Comparison of ENCODE assay signal across 14 cellular contexts in genomic region chrX:30883141-30883540, GRCh38.
"Had no signal": no experiment of that assay in that cellular context is flagged by ENCODE, and none has a peak within 500 bp of the region (broad histone marks: within the 10 kb centered on the region; RNA-seq: fewer than 3 reads in every experiment).

No MANE protein-coding gene starts in this region.

- H3K27me3 ChIP-seq: sigmoid colon had no signal

- H3K36me3 ChIP-seq: lower lobe of right lung, sigmoid colon, tibial nerve had no signal

- H3K9me3 ChIP-seq: lower lobe of right lung, sigmoid colon, tibial nerve had no signal

- H3K9me3 Mint-ChIP-seq: memory B cell, natural killer cell had no signal

- H3K4me3 Mint-ChIP-seq: memory B cell, mesothelial cell of epicardium, natural killer cell, neural crest cell had no signal

- H3K27ac Mint-ChIP-seq: memory B cell, mesothelial cell of epicardium, natural killer cell had no signal

- H3K27ac ChIP-seq: lower lobe of right lung, sigmoid colon, tibial nerve had no signal

- H3K36me3 Mint-ChIP-seq: mesothelial cell of epicardium, natural killer cell had no signal

- H3K4me3 ChIP-seq: lower lobe of right lung, sigmoid colon, tibial nerve had no signal

- ATAC-seq: esophagus mucosa, left lobe of liver, lower lobe of right lung, natural killer cell had no signal

- H3K27me3 Mint-ChIP-seq: memory B cell had no signal

- DNase-seq: effector memory CD4-positive, alpha-beta T cell; islet precursor cell; lower lobe of right lung; natural killer cell; sigmoid colon; small intestine; stimulated activated CD4-positive, alpha-beta T cell treated with anti-CD3 and anti-CD28 coated beads, Interleukin-12 subunit alpha, Interleukin-12 subunit beta, amount 100 ng/mL, for 4 hours; stimulated activated naive CD4-positive, alpha-beta T cell treated with Interleukin-2 at 50 U/mL for 16 hours had no signal
